8 cellular contexts compared by ENCODE assay signal in genomic region chr2:231800493-231801091, GRCh38. TPM values are rescaled to one million over a fixed set of nuclear protein-coding genes. Genes with fewer than 3 reads are reported as not detected.
DNase-seq lines count a peak whose midpoint lies in the region; ATAC-seq lines count a peak whose summit lies in the region.

No MANE protein-coding gene starts in this region.

- H3K36me3 Mint-ChIP-seq in activated naive CD8-positive, alpha-beta T cell treated with anti-CD3 and anti-CD28 coated beads, Interleukin-2, amount 10 ng/mL, durations not matched to agents 7 days and 5 days, result peaks cover 11% of the 10 kb centered on the region

- POLR2A ChIA-PET in activated naive CD8-positive, alpha-beta T cell treated with anti-CD3 and anti-CD28 coated beads, Interleukin-2, amount 10 ng/mL, durations not matched to agents 7 days and 5 days (lab: Charles Lee), result no interaction called here

- ATAC-seq in activated naive CD8-positive, alpha-beta T cell treated with anti-CD3 and anti-CD28 coated beads, Interleukin-2, amount 10 ng/mL, durations not matched to agents 7 days and 5 days (ENCODE audit: low read depth), result peak; percentile 71
- peak; percentile 58 for ATAC-seq in stimulated activated naive CD8-positive, alpha-beta T cell treated with anti-CD3 and anti-CD28 coated beads, Interleukin-15, amount 100 ng/mL, for 72 hours
- no peak for ATAC-seq in GM21717 (IDR thresholded peaks at IDR 0.05; ENCODE audit: unreplicated experiment)
- ATAC-seq in HG03039 (IDR thresholded peaks at IDR 0.05; ENCODE audit: unreplicated experiment), result no peak

- no peaks in the 10 kb centered on the region for H3K27me3 Mint-ChIP-seq in activated naive CD8-positive, alpha-beta T cell treated with anti-CD3 and anti-CD28 coated beads, Interleukin-2, amount 10 ng/mL, durations not matched to agents 7 days and 5 days
- H3K27me3 Mint-ChIP-seq in stimulated activated naive CD8-positive, alpha-beta T cell treated with anti-CD3 and anti-CD28 coated beads, Interleukin-15, amount 100 ng/mL, for 72 hours, result no peaks in the 10 kb centered on the region

- H3K9me3 Mint-ChIP-seq in activated naive CD8-positive, alpha-beta T cell treated with anti-CD3 and anti-CD28 coated beads, Interleukin-2, amount 10 ng/mL, durations not matched to agents 7 days and 5 days, result no peaks in the 10 kb centered on the region
- H3K9me3 Mint-ChIP-seq in stimulated activated naive CD8-positive, alpha-beta T cell treated with anti-CD3 and anti-CD28 coated beads, Interleukin-15, amount 100 ng/mL, for 72 hours, result no peaks in the 10 kb centered on the region

- no peak overlapping the region for H3K27ac Mint-ChIP-seq in activated naive CD8-positive, alpha-beta T cell treated with anti-CD3 and anti-CD28 coated beads, Interleukin-2, amount 10 ng/mL, durations not matched to agents 7 days and 5 days
- no peak overlapping the region for H3K27ac Mint-ChIP-seq in stimulated activated naive CD8-positive, alpha-beta T cell treated with anti-CD3 and anti-CD28 coated beads, Interleukin-15, amount 100 ng/mL, for 72 hours

- peak; percentile 55 for DNase-seq in SKM-1 treated with dmso at 0.1 percent for 144 hours (lab: John Stamatoyannopoulos, UW; ENCODE audit: unreplicated experiment)
- no peak for DNase-seq in SKM-1 (lab: John Stamatoyannopoulos, UW; ENCODE audit: unreplicated experiment)
- DNase-seq in NCI-H460 (ENCODE audit: extremely low read depth, low read depth), result peak; percentile 26
- DNase-seq in activated naive CD8-positive, alpha-beta T cell treated with anti-CD3 and anti-CD28 coated beads, Interleukin-2, amount 10 ng/mL, durations not matched to agents 7 days and 5 days, result peak; percentile 62
- peak; percentile 58 for DNase-seq in islet precursor cell
- peak; percentile 25 to 38 for DNase-seq in stimulated activated naive CD8-positive, alpha-beta T cell treated with anti-CD3 and anti-CD28 coated beads, Interleukin-15, amount 100 ng/mL, for 72 hours

- H3K4me1 Mint-ChIP-seq in activated naive CD8-positive, alpha-beta T cell treated with anti-CD3 and anti-CD28 coated beads, Interleukin-2, amount 10 ng/mL, durations not matched to agents 7 days and 5 days, result peaks cover 1% of the 10 kb centered on the region
- no peaks in the 10 kb centered on the region for H3K4me1 Mint-ChIP-seq in stimulated activated naive CD8-positive, alpha-beta T cell treated with anti-CD3 and anti-CD28 coated beads, Interleukin-15, amount 100 ng/mL, for 72 hours

- H3K4me3 Mint-ChIP-seq in activated naive CD8-positive, alpha-beta T cell treated with anti-CD3 and anti-CD28 coated beads, Interleukin-2, amount 10 ng/mL, durations not matched to agents 7 days and 5 days, result no peak overlapping the region
- H3K4me3 Mint-ChIP-seq in stimulated activated naive CD8-positive, alpha-beta T cell treated with anti-CD3 and anti-CD28 coated beads, Interleukin-15, amount 100 ng/mL, for 72 hours, result no peak overlapping the region

RNA-seq across cellular contexts. Expression of gene COPS7B, which starts 14.3 kb away (rescaled TPM):
- 29.0 and 32.8 TPM in 2 replicates for total RNA-seq in NCI-H460 (2014; rRNA removed; shearing (Covaris generic))
- 53.5 and 81.8 TPM in 2 replicates for polyA plus RNA-seq in NCI-H460 (2014; cell fraction: nucleus; rRNA removed)
- 10 to 100 TPM; 43.8 to 48.0 TPM for total RNA-seq in activated naive CD8-positive, alpha-beta T cell treated with anti-CD3 and anti-CD28 coated beads, Interleukin-2, amount 10 ng/mL, durations not matched to agents 7 days and 5 days

RNA-seq across cellular contexts. Expression of gene PDE6D, which starts 19.5 kb away (rescaled TPM):
- total RNA-seq in NCI-H460 (2014; rRNA removed; shearing (Covaris generic)), result 32.6 and 33.0 TPM in 2 replicates
- polyA plus RNA-seq in NCI-H460 (2014; cell fraction: nucleus; rRNA removed), result 23.6 and 29.8 TPM in 2 replicates
- total RNA-seq in activated naive CD8-positive, alpha-beta T cell treated with anti-CD3 and anti-CD28 coated beads, Interleukin-2, amount 10 ng/mL, durations not matched to agents 7 days and 5 days, result 10 to 100 TPM; 34.1 TPM

Comparison
In these comparisons a context has a peak if more than half of its experiments do, and no peak if none do; other contexts are left out.
1. ATAC-seq: peak in activated naive CD8-positive, alpha-beta T cell treated with anti-CD3 and anti-CD28 coated beads, Interleukin-2, amount 10 ng/mL, durations not matched to agents 7 days and 5 days (single experiment) and stimulated activated naive CD8-positive, alpha-beta T cell treated with anti-CD3 and anti-CD28 coated beads, Interleukin-15, amount 100 ng/mL, for 72 hours (single experiment); none in GM21717 (single experiment) and HG03039 (single experiment).